In the genomic region with DNA sequence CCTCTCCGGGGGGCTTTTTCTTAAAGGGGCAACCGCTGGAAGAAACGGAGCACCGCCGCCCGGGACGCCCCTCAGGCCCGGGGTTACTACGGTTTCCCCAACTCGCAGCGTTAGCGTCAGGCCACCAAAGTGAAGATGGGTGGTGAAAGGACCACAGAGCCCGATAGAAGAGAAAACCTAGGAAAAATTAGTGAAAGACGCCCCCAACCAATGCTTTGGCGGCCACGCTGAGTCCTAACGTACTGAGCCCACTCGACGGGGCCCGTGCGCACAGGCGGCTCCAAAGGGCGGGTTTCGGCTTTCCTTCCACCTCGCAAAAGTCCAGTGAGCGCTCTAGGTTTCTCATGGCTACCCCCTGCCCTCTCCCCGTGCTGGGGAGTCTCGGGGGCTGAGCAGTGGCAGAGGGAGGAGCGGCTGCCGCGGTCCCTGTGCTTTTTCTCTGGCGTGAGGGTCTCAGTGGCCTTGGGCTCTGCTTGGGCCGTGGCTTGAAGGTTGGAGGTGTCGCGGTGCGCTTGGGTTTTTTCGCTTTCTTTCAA, we compare ENCODE assay signal across 8 cellular contexts. TPM values are rescaled to one million over a fixed set of nuclear protein-coding genes. Genes with fewer than 3 reads are reported as not detected.
DNase-seq lines count a peak whose midpoint lies in the region; ATAC-seq, FAIRE-seq and TF ChIP-seq lines count a peak whose summit lies in the region.

No MANE protein-coding gene starts in this region.

- no peak for TF ChIP-seq RAD21 in K562 (CRISPR knock-in tag; conservative IDR thresholded peaks at IDR 0.05 in 1 of 2, IDR thresholded peaks at IDR 0.05 in 1 of 2)

- peak overlapping the region; percentile 22; the same call in 1 of the 2 replicates for H2AFZ ChIP-seq in Loucy (ENCODE audit: low read length)
- H2AFZ ChIP-seq in K562 (ENCODE audit: low read depth, low read length), result peak overlapping the region; percentile 57

- peaks cover 3% of the 10 kb centered on the region for H4K20me1 ChIP-seq in Loucy (ENCODE audit: insufficient read depth, low read length, poor library complexity, severe bottlenecking)
- no peaks in the 10 kb centered on the region for H4K20me1 ChIP-seq in K562 (replicated peaks; ENCODE audit: control insufficient read depth, insufficient read depth, low read length)

- TF ChIP-seq CTCF in Loucy (conservative IDR thresholded peaks at IDR 0.05; ENCODE audit: low read length) (no peak), K562 (IDR thresholded peaks at IDR 0.05 in 2 of 3, conservative IDR thresholded peaks at IDR 0.05 in 1 of 3; ENCODE audit: insufficient read depth in 2 of 3, low read depth in 1 of 3, low read length in 3 of 3) (no peak)

- H3K27me3 ChIP-seq in Loucy (ENCODE audit: insufficient read depth, low read length, poor library complexity, severe bottlenecking) (peaks cover 11% of the 10 kb centered on the region), K562 (ENCODE audit: control insufficient read depth in 2 of 2, insufficient read depth in 2 of 2, low read length in 2 of 2) (no peaks in the 10 kb centered on the region)

- H3K4me3 ChIP-seq in GM08714 (ENCODE audit: low read length) (peak overlapping the region; percentile 84), Loucy (ENCODE audit: low read length, poor library complexity, severe bottlenecking) (peak overlapping the region; percentile 89), K562 (peak overlapping the region; percentile 65)

- H3K9ac ChIP-seq in Loucy (ENCODE audit: low read depth, low read length, poor library complexity, severe bottlenecking) (peak overlapping the region; percentile 100), K562 (ENCODE audit: insufficient read depth in 1 of 2, low read depth in 2 of 2, low read length in 2 of 2) (peak overlapping the region; percentile 92 to 97)

- H3K9me2 ChIP-seq in Loucy (replicated peaks; ENCODE audit: low read depth, low read length), result no peaks in the 10 kb centered on the region

- under 1% methylated on average over 37 of the region's 37 CpGs for WGBS in K562 (ENCODE audit: insufficient coverage, low coverage, missing lambda C conversion rate)

- in situ Hi-C loops in K562 (cut with MboI), result no loop called here

- TSS peak; percentile 35 for BruUV-seq in K562 (replicated peaks; lab: Mats Ljungman, UMichigan)

- TF ChIP-seq EP300 in K562 (IDR thresholded peaks at IDR 0.05; ENCODE audit: low read length), result no peak; the same call in 1 of the 2 replicates

- intact Hi-C loops in K562 (cut with micrococcal nuclease), result loop anchor here (1.0 to 10.0 kb wide), 3 partner anchors 14 to 310 kb away; partner anchors contain the start of genes CASP9 and DNAJC16

- H3K79me2 ChIP-seq in Loucy (ENCODE audit: insufficient read depth, low read length) (peaks cover 69% of the 10 kb centered on the region), K562 (ENCODE audit: control insufficient read depth, insufficient read depth, low read length) (peaks cover 55% of the 10 kb centered on the region)

- H3K9me3 ChIP-seq in Loucy (ENCODE audit: insufficient read depth, low read depth, low read length) (no peaks in the 10 kb centered on the region), K562 (replicated peaks; ENCODE audit: control insufficient read depth, insufficient read depth, low read depth, low read length) (no peaks in the 10 kb centered on the region)

- peak; percentile 63; the same call in 1 of the 2 replicates for TF ChIP-seq POLR2A in K562 (conservative IDR thresholded peaks at IDR 0.05)

- peak; percentile 9 for ATAC-seq in GM21717 (IDR thresholded peaks at IDR 0.05; ENCODE audit: unreplicated experiment)
- peak; percentile 16 for ATAC-seq in K562
- peak; percentile 5 for ATAC-seq in left lobe of liver

- H3K9me1 ChIP-seq in K562 (ENCODE audit: control insufficient read depth, insufficient read depth, low read length), result no peaks in the 10 kb centered on the region

- peaks cover 30% of the 10 kb centered on the region for H3K4me1 ChIP-seq in Loucy (ENCODE audit: insufficient read depth, low read length, poor library complexity, severe bottlenecking)
- H3K4me1 ChIP-seq in K562 (replicated peaks in 1 of 2; ENCODE audit: control insufficient read depth in 2 of 2, insufficient read depth in 2 of 2, low read length in 2 of 2), result peaks cover 5 to 49% of the 10 kb centered on the region in 2 experiments

- H3K27ac ChIP-seq in K562 (ENCODE audit: extremely low read depth, low read depth, low read length) (peak overlapping the region; percentile 98), substantia nigra (ENCODE audit: low read depth, low read length, poor library complexity, severe bottlenecking) (peak overlapping the region; percentile 100)

- H3K36me3 ChIP-seq in Loucy (ENCODE audit: insufficient read depth, low read length) (no peaks in the 10 kb centered on the region), K562 (ENCODE audit: control insufficient read depth, insufficient read depth, low read length) (no peaks in the 10 kb centered on the region)

- H3K4me2 ChIP-seq in Loucy (ENCODE audit: low read depth, low read length, poor library complexity, severe bottlenecking) (peak overlapping the region; percentile 69), K562 (ENCODE audit: insufficient read depth, low read length) (peak overlapping the region; percentile 97)

- peaks cover 17% of the 10 kb centered on the region; the same call in 1 of the 2 replicates for H3F3A ChIP-seq in Loucy (ENCODE audit: low read depth)

- DNase-seq in K562 (ENCODE audit: extremely low read depth in 1 of 4, low spot score in 3 of 4) (peak in 1 of 4 experiments; percentile 35), left lobe of liver (ENCODE audit: low spot score) (no peak), substantia nigra (lab: John Stamatoyannopoulos, UW) (peak in 3 of 49 donors; percentile 56 to 64 (median 61)), SK-N-DZ (ENCODE audit: low spot score) (no peak), iPS-NIHi7 (ENCODE audit: extremely low spot score) (no peak)

- no peak for FAIRE-seq in K562 (lab: Jason Lieb, UNC)

- POLR2A ChIA-PET in K562 (lab: Yijun Ruan, JAX), result interaction anchor here (0.7 to 4.5 kb wide), 9 partner anchors 9 to 106 kb away, joined by 3 to 133 read pairs (median 4); partner anchors contain the start of gene SPEN

- CTCF ChIA-PET in K562 (lab: Yijun Ruan, JAX; ENCODE audit: low intra/inter-chr PET ratio), result interaction anchor here (0.6 kb wide), 1 partner anchor 118 kb away, joined by 4 read pairs; no protein-coding TSS in a partner anchor

RNA-seq across cellular contexts. Expression of gene SPEN, which starts 12.2 kb away (rescaled TPM):
- total RNA-seq in K562 (2011; cell fraction: chromatin; rRNA removed; ENCODE audit: low replicate concordance), result 154 and 372 TPM in 2 replicates
- 64.2 and 82.1 TPM in 2 replicates for total RNA-seq in K562 (2011; cell fraction: nucleolus; rRNA removed)
- total RNA-seq in K562 (2011; cell fraction: nucleoplasm; rRNA removed), result 125 and 165 TPM in 2 replicates
- total RNA-seq in K562 (2014; rRNA removed) (27.2 and 27.8 TPM in 2 replicates), K562 (2014; rRNA removed; fragmentation: Illumina TruSeq; extraction: Trizol) (29.9 and 36.1 TPM in 2 replicates), K562 (2015; rRNA removed; fragmentation: Illumina TruSeq; extraction: Trizol) (24.5 and 29.1 TPM in 2 replicates), K562 (2021) (72.1 and 80.2 TPM in 2 replicates), left lobe of liver (28.7 TPM)
- polyA plus RNA-seq in K562 (2011; rRNA removed) (11.9 and 16.4 TPM in 2 replicates), K562 (2014; fragmentation: Illumina TruSeq; extraction: Trizol) (87.5 and 87.6 TPM in 2 replicates), K562 (2014; fragmentation: Nextera tagmentation; extraction: Ambion mirVana) (10 to 100 TPM in 1 of 2 experiments, 1 to 10 TPM in 1; 5.7 to 13.1 TPM), K562 (2014; rRNA removed) (31.9 and 34.6 TPM in 2 replicates)
- polyA plus RNA-seq in K562 (2011; cell fraction: cytosol; rRNA removed), result 9.5 and 13.0 TPM in 2 replicates
- 46.3 and 63.2 TPM in 2 replicates for polyA plus RNA-seq in K562 (2011; cell fraction: nucleus; rRNA removed)
- 54.0 and 72.6 TPM in 2 replicates for polyA plus RNA-seq in K562 (2012)
- 52.8 and 75.1 TPM in 2 replicates for polyA minus RNA-seq in K562 (2011; rRNA and poly(A)+ RNA removed)
- polyA minus RNA-seq in K562 (2011; cell fraction: cytosol; rRNA and poly(A)+ RNA removed), result 38.6 and 44.5 TPM in 2 replicates
- polyA minus RNA-seq in K562 (2011; cell fraction: nucleus; rRNA and poly(A)+ RNA removed), result 32.0 and 67.9 TPM in 2 replicates
- 3.6 and 5.6 TPM in 2 replicates for polyA plus RNA-seq in SK-N-DZ (2014; cell fraction: cytosol; rRNA removed)
- polyA plus RNA-seq in SK-N-DZ (2014; cell fraction: nucleus; rRNA removed), result 5.1 and 21.4 TPM in 2 replicates

RNA-seq across cellular contexts. Expression of gene UQCRHL, which starts 27.8 kb away (rescaled TPM):
- total RNA-seq in K562 (2011; cell fraction: chromatin; rRNA removed; ENCODE audit: low replicate concordance), result 2.3 and 3.2 TPM in 2 replicates
- total RNA-seq in K562 (2011; cell fraction: nucleolus; rRNA removed), result 2.8 TPM in 2 replicates
- total RNA-seq in K562 (2011; cell fraction: nucleoplasm; rRNA removed), result 4.1 and 4.2 TPM in 2 replicates
- total RNA-seq in K562 (2014; rRNA removed) (40.7 and 76.9 TPM in 2 replicates), K562 (2014; rRNA removed; fragmentation: Illumina TruSeq; extraction: Trizol) (41.3 and 45.7 TPM in 2 replicates), K562 (2015; rRNA removed; fragmentation: Illumina TruSeq; extraction: Trizol) (19.4 and 21.8 TPM in 2 replicates), K562 (2021) (5.1 and 5.9 TPM in 2 replicates), left lobe of liver (0.98 TPM)
- polyA plus RNA-seq in K562 (2011; rRNA removed) (26.3 and 27.6 TPM in 2 replicates), K562 (2014; fragmentation: Illumina TruSeq; extraction: Trizol) (17.6 and 18.9 TPM in 2 replicates), K562 (2014; fragmentation: Nextera tagmentation; extraction: Ambion mirVana) (10 to 100 TPM; 20.4 to 25.8 TPM), K562 (2014; rRNA removed) (13.2 and 27.2 TPM in 2 replicates)
- polyA plus RNA-seq in K562 (2011; cell fraction: cytosol; rRNA removed), result 3.9 and 8.7 TPM in 2 replicates
- polyA plus RNA-seq in K562 (2011; cell fraction: nucleus; rRNA removed), result 2.2 and 6.0 TPM in 2 replicates
- 9.1 and 25.6 TPM in 2 replicates for polyA plus RNA-seq in K562 (2012)
- 6.5 and 7.8 TPM in 2 replicates for polyA minus RNA-seq in K562 (2011; rRNA and poly(A)+ RNA removed)
- polyA minus RNA-seq in K562 (2011; cell fraction: cytosol; rRNA and poly(A)+ RNA removed), result 9.1 and 15.2 TPM in 2 replicates
- polyA minus RNA-seq in K562 (2011; cell fraction: nucleus; rRNA and poly(A)+ RNA removed), result 0.67 and 3.4 TPM in 2 replicates
- 4.9 and 5.8 TPM in 2 replicates for polyA plus RNA-seq in SK-N-DZ (2014; cell fraction: cytosol; rRNA removed)
- polyA plus RNA-seq in SK-N-DZ (2014; cell fraction: nucleus; rRNA removed), result 4.3 and 5.5 TPM in 2 replicates
